In the genomic region with DNA sequence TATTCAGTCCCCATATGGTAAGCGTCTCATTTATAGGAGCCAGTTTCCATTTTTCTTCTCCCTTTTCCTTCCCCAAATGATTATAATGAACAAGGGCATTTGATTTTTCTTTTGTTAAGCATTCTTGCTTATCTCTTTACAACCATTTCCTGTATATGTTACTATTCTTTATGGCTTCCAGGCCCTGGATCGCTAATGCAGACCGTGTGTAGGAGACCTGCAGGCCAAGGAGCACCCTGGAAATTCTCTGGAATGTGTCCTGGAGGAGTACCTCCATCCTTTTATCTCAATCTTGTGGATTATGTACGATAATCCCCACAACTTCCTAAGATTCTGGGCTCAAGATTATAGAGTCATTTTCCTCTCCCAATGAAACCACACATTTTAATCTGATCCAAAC, we compare ENCODE assay signal across 22 cellular contexts.
DNase-seq lines count a peak whose midpoint lies in the region; ATAC-seq, FAIRE-seq and TF ChIP-seq lines count a peak whose summit lies in the region.
"Had no signal": no experiment of that assay in that cellular context is flagged by ENCODE, and none has a peak within 500 bp of the region (broad histone marks: within the 10 kb centered on the region; RNA-seq: fewer than 3 reads in every experiment).

No MANE protein-coding gene starts in this region.

- H3K4me3 ChIP-seq in A673 (ENCODE audit: low read depth, low read length, poor library complexity, severe bottlenecking) (no peak overlapping the region), PC-3 (ENCODE audit: low read length) (no peak overlapping the region)
- H3K4me3 ChIP-seq: SJCRH30 had no signal

- H3K4me1 Mint-ChIP-seq in mesothelial cell of epicardium: peaks cover 25% of the 10 kb centered on the region

- H3K79me2 ChIP-seq in PC-3 (ENCODE audit: low read length): no peaks in the 10 kb centered on the region

- no peaks in the 10 kb centered on the region for H4K20me1 ChIP-seq in PC-3 (ENCODE audit: low read length)

- CTCF ChIA-PET in A673 (lab: Charles Lee): no interaction called here
- CTCF ChIA-PET in PC-3 (lab: Charles Lee): no interaction called here

- H3K27ac ChIP-seq in A673 (ENCODE audit: low read depth, low read length, poor library complexity, severe bottlenecking): no peak overlapping the region
- H3K27ac ChIP-seq in PC-3 (ENCODE audit: low read length): peak overlapping the region; percentile 64
- H3K27ac ChIP-seq: SJCRH30 had no signal

- no peak for FAIRE-seq in GM19239 (lab: Jason Lieb, UNC)
- FAIRE-seq: GM12892, H54, HTR-8/SVneo had no signal

- no peaks in the 10 kb centered on the region for H3K9me2 ChIP-seq in PC-3 (replicated peaks; ENCODE audit: low read length)

- ATAC-seq in PC-3: no peak
- ATAC-seq: Right ventricle myocardium inferior had no signal

- H3K4me3 Mint-ChIP-seq in mesothelial cell of epicardium: no peak overlapping the region

- H3K4me2 ChIP-seq in PC-3 (ENCODE audit: low read length): peak overlapping the region; percentile 40; the same call in 1 of the 2 replicates

- H2AFZ ChIP-seq in PC-3 (ENCODE audit: low read length): no peak overlapping the region

- peaks cover 3% of the 10 kb centered on the region for H3F3A ChIP-seq in PC-3 (ENCODE audit: low read length, unreplicated experiment)

- H3K4me1 ChIP-seq in A673 (ENCODE audit: insufficient read depth, low read length, poor library complexity, severe bottlenecking) (peaks cover 16% of the 10 kb centered on the region), PC-3 (ENCODE audit: insufficient read depth, low read length) (peaks cover 35% of the 10 kb centered on the region)

- H3K27me3 ChIP-seq in A673 (replicated peaks; ENCODE audit: insufficient read depth, low read depth, low read length, poor library complexity): no peaks in the 10 kb centered on the region
- no peaks in the 10 kb centered on the region for H3K27me3 ChIP-seq in PC-3 (ENCODE audit: low read length)
- H3K27me3 ChIP-seq: SJCRH30 had no signal

- POLR2A ChIA-PET in A673 (lab: Charles Lee; ENCODE audit: low non-redundant PET) (no interaction called here), PC-3 (lab: Charles Lee; ENCODE audit: unreplicated experiment) (no interaction called here)

- no peak for TF ChIP-seq CTCF in A673 (conservative IDR thresholded peaks at IDR 0.05; ENCODE audit: low read depth, low read length)
- no peak for TF ChIP-seq CTCF in PC-3 (conservative IDR thresholded peaks at IDR 0.05; ENCODE audit: low read depth, low read length)
- no peak for TF ChIP-seq CTCF in mesothelial cell of epicardium (IDR thresholded peaks at IDR 0.05; ENCODE audit: unreplicated experiment)

- no TSS peak for BruUV-seq in A673 (replicated peaks; lab: Mats Ljungman, UMichigan)
- BruUV-seq in PC-3 (replicated peaks; lab: Mats Ljungman, UMichigan): no TSS peak

- no peaks in the 10 kb centered on the region for H3K27me3 Mint-ChIP-seq in mesothelial cell of epicardium (ENCODE audit: low read depth)

- H3K9ac ChIP-seq in PC-3 (ENCODE audit: low read length): no peak overlapping the region

- no peaks in the 10 kb centered on the region for H3K9me3 Mint-ChIP-seq in mesothelial cell of epicardium

- H3K36me3 Mint-ChIP-seq in mesothelial cell of epicardium: no peaks in the 10 kb centered on the region

- H3K9me3 ChIP-seq in A673 (ENCODE audit: low read depth, low read length, poor library complexity, severe bottlenecking) (no peaks in the 10 kb centered on the region), PC-3 (ENCODE audit: low read length) (no peaks in the 10 kb centered on the region)
- H3K9me3 ChIP-seq: SJCRH30 had no signal

- peak; percentile 26 for DNase-seq in A673 (ENCODE audit: low spot score)
- no peak for DNase-seq in PC-3
- peak; percentile 52 for DNase-seq in amniotic epithelial cell (ENCODE audit: low read depth)
- no peak for DNase-seq in mesothelial cell of epicardium (ENCODE audit: low spot score in 2 of 2, unreplicated experiment in 2 of 2)
- DNase-seq in stimulated activated CD4-positive, alpha-beta T cell treated with anti-CD3 and anti-CD28 coated beads, Interleukin-4, amount 100 ng/mL, for 4 hours: no peak
- no peak for DNase-seq in NCI-H1417 treated with DMSO at 0.1 percent for 48 hours (lab: John Stamatoyannopoulos, UW)
- DNase-seq in GM19239 (ENCODE audit: insufficient read length, low spot score): no peak
- no peak for DNase-seq in HuH-7 (ENCODE audit: low spot score)
- DNase-seq: 8988T, DMS153, DND-41, KG1, MM.1S, NCI-H1694 treated with DMSO at 0.1 percent for 48 hours, NCI-H2081, NCI-H2227 treated with DMSO at 0.1 percent for 48 hours, NCI-H510A, SJCRH30 had no signal

- intact Hi-C loops in A673 (cut with micrococcal nuclease; ENCODE audit: unreplicated experiment) (no loop called here), PC-3 (cut with micrococcal nuclease) (no loop called here)

- peak overlapping the region; percentile 6 for H3K27ac Mint-ChIP-seq in mesothelial cell of epicardium

- no peaks in the 10 kb centered on the region for H3K36me3 ChIP-seq in A673 (ENCODE audit: insufficient read depth, low read length, poor library complexity, severe bottlenecking)
- H3K36me3 ChIP-seq in PC-3 (ENCODE audit: low read depth, low read length): no peaks in the 10 kb centered on the region
- H3K36me3 ChIP-seq: SJCRH30 had no signal

Comparison
In these comparisons a context has a peak if more than half of its experiments do, and no peak if none do; other contexts are left out.
1. DNase-seq: peak in A673 (single experiment) and amniotic epithelial cell (single experiment); none in PC-3 (single experiment), mesothelial cell of epicardium (0 of 2), stimulated activated CD4-positive, alpha-beta T cell treated with anti-CD3 and anti-CD28 coated beads, Interleukin-4, amount 100 ng/mL, for 4 hours (0 of 2), NCI-H1417 treated with DMSO at 0.1 percent for 48 hours (single experiment), GM19239 (single experiment) and HuH-7 (single experiment).